In the genomic region with DNA sequence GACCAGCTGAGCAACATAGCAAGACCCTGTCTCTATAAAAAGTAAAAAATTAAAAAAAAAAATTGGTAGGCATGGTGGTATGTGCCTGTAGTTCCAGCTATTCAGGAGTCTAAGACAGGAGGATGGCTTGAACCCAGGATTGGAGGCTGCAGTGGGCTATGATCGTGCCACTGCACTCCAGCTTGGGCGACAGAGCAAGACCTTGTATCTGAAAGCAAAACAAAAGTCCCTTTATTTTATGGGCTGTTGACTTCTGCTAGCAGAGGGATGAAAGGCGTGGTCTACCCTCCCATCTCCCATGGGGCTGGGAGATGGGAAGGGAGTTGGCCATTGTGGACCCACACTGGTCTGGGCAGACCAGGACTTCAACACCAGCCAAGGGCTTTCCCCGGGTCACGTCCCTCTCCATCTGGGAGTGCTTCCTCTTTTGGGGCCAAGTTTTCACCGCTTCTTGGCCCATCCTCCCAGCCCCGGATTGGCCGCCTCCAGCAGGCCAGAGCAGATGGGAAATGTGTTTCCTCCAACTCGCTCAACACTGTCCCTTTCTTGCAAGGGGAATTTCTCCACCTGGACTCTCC, we compare ENCODE assay signal across 12 cellular contexts. TPM values are rescaled to one million over a fixed set of nuclear protein-coding genes. Genes with fewer than 3 reads are reported as not detected.
A peak's percentile ranks its signal among the peaks of the same experiment; 100 is the strongest.
DNase-seq lines count a peak whose midpoint lies in the region; ATAC-seq and TF ChIP-seq lines count a peak whose summit lies in the region.
"Had no signal": no experiment of that assay in that cellular context is flagged by ENCODE, and none has a peak within 500 bp of the region (broad histone marks: within the 10 kb centered on the region; RNA-seq: fewer than 3 reads in every experiment).

No MANE protein-coding gene starts in this region.

- peak overlapping the region; percentile 46 for H3K4me3 ChIP-seq in GM06990 (replicated peaks; ENCODE audit: low read depth, low read length)
- no peak overlapping the region for H3K4me3 ChIP-seq in naive thymus-derived CD4-positive, alpha-beta T cell (ENCODE audit: low read length)
- no peak overlapping the region for H3K4me3 ChIP-seq in ovary
- no peak overlapping the region for H3K4me3 ChIP-seq in CD8-positive, alpha-beta T cell (ENCODE audit: low read depth, low read length)

- intact Hi-C loops in naive thymus-derived CD4-positive, alpha-beta T cell (cut with micrococcal nuclease) = no loop called here
- intact Hi-C loops in ovary (cut with DNase I) = no loop called here
- intact Hi-C loops in CD8-positive, alpha-beta T cell (cut with DNase I, micrococcal nuclease) = no loop called here

- peaks cover 0 to 4% (median 0%) of the 10 kb centered on the region in 11 donors for H3K9me3 Mint-ChIP-seq in naive thymus-derived CD4-positive, alpha-beta T cell
- no peaks in the 10 kb centered on the region for H3K9me3 Mint-ChIP-seq in CD8-positive, alpha-beta T cell
- H3K9me3 Mint-ChIP-seq: activated T-helper 17 cell treated with anti-CD3 and anti-CD28 coated beads, Interleukin-2, amount 50 U/mL, for 72 hours; stimulated activated effector memory CD8-positive, alpha-beta T cell treated with anti-CD3 and anti-CD28 coated beads, Interleukin-12 subunit alpha, Interleukin-12 subunit beta, amount 100 ng/mL, for 72 hours had no signal

- WGBS in ovary, 3 donors = 35 to 40% (median 38%) methylated on average over 9 of the region's 9 CpGs

- H3K36me3 Mint-ChIP-seq in naive thymus-derived CD4-positive, alpha-beta T cell = peaks cover 0 to 3% (median 0%) of the 10 kb centered on the region in 5 donors
- no peaks in the 10 kb centered on the region for H3K36me3 Mint-ChIP-seq in CD8-positive, alpha-beta T cell

- DNase-seq in GM06990 (ENCODE audit: extremely low read depth, insufficient read length) (peak; percentile 77), KBM-7 (peak; percentile 91), cerebellum (ENCODE audit: low spot score) (peak; percentile 51), ovary (no peak), SW 1271 (lab: John Stamatoyannopoulos, UW) (no peak)
- no peak for DNase-seq in naive thymus-derived CD4-positive, alpha-beta T cell
- DNase-seq in CD8-positive, alpha-beta T cell = no peak
- DNase-seq: NCI-H774 had no signal

- H3K27me3 Mint-ChIP-seq in naive thymus-derived CD4-positive, alpha-beta T cell = peaks cover 15 to 39% (median 23%) of the 10 kb centered on the region in 5 donors
- H3K27me3 Mint-ChIP-seq in CD8-positive, alpha-beta T cell (ENCODE audit: low read depth) = peaks cover 12% of the 10 kb centered on the region

- POLR2A ChIA-PET in naive thymus-derived CD4-positive, alpha-beta T cell (lab: Charles Lee) = no interaction called here
- POLR2A ChIA-PET in CD8-positive, alpha-beta T cell (lab: Charles Lee) = no interaction called here

- H3K27me3 ChIP-seq in GM06990 (replicated peaks; ENCODE audit: control insufficient read depth, insufficient read depth, low read length) (no peaks in the 10 kb centered on the region), ovary (no peaks in the 10 kb centered on the region)
- peaks cover 0 to 16% of the 10 kb centered on the region in 2 donors for H3K27me3 ChIP-seq in naive thymus-derived CD4-positive, alpha-beta T cell (ENCODE audit: control insufficient read depth in 2 of 2, insufficient read depth in 2 of 2, low read length in 2 of 2)
- peaks cover 10% of the 10 kb centered on the region for H3K27me3 ChIP-seq in CD8-positive, alpha-beta T cell (ENCODE audit: insufficient read depth, low read length)

- peaks cover 20 to 24% of the 10 kb centered on the region in 2 donors for H3K4me1 ChIP-seq in naive thymus-derived CD4-positive, alpha-beta T cell (ENCODE audit: control insufficient read depth in 2 of 2, insufficient read depth in 2 of 2, low read length in 2 of 2)
- H3K4me1 ChIP-seq in ovary (ENCODE audit: insufficient read depth) = peaks cover 6% of the 10 kb centered on the region
- H3K4me1 ChIP-seq in CD8-positive, alpha-beta T cell (ENCODE audit: insufficient read depth, low read length) = peaks cover 28% of the 10 kb centered on the region

- CTCF ChIA-PET in naive thymus-derived CD4-positive, alpha-beta T cell (lab: Charles Lee) = no interaction called here
- CTCF ChIA-PET in CD8-positive, alpha-beta T cell (lab: Charles Lee) = interaction anchor here (1.4 kb wide), 1 partner anchor 12 kb away, joined by 3 read pairs; no protein-coding TSS in a partner anchor

- no peak overlapping the region for H3K27ac Mint-ChIP-seq in naive thymus-derived CD4-positive, alpha-beta T cell
- H3K27ac Mint-ChIP-seq in CD8-positive, alpha-beta T cell = no peak overlapping the region

- H3K4me1 Mint-ChIP-seq in naive thymus-derived CD4-positive, alpha-beta T cell = peaks cover 30 to 37% (median 33%) of the 10 kb centered on the region in 7 donors
- peaks cover 28% of the 10 kb centered on the region for H3K4me1 Mint-ChIP-seq in CD8-positive, alpha-beta T cell (ENCODE audit: low read depth)

- in situ Hi-C loops in KBM-7 (cut with MboI; ENCODE audit: low pct_unique_long_range_greater_than_20kb, low sequenced_read_pairs) = no loop called here

- TF ChIP-seq CTCF in GM06990 (IDR thresholded peaks at IDR 0.05; ENCODE audit: insufficient read depth, low read length, poor library complexity, severe bottlenecking) (no peak), ovary (IDR thresholded peaks at IDR 0.05) (no peak)
- no peak for TF ChIP-seq CTCF in CD8-positive, alpha-beta T cell (IDR thresholded peaks at IDR 0.05)

- no peaks in the 10 kb centered on the region for H3K9me3 ChIP-seq in naive thymus-derived CD4-positive, alpha-beta T cell (ENCODE audit: control insufficient read depth in 2 of 3, low read length in 3 of 3)
- no peaks in the 10 kb centered on the region for H3K9me3 ChIP-seq in ovary
- no peaks in the 10 kb centered on the region for H3K9me3 ChIP-seq in CD8-positive, alpha-beta T cell (ENCODE audit: low read length)

- H3K36me3 ChIP-seq in GM06990 (ENCODE audit: control insufficient read depth, insufficient read depth, low read length) (no peaks in the 10 kb centered on the region; the same call in 1 of the 2 replicates), ovary (no peaks in the 10 kb centered on the region)
- no peaks in the 10 kb centered on the region for H3K36me3 ChIP-seq in naive thymus-derived CD4-positive, alpha-beta T cell (ENCODE audit: control insufficient read depth in 2 of 3, insufficient read depth in 3 of 3, low read length in 3 of 3)
- no peaks in the 10 kb centered on the region for H3K36me3 ChIP-seq in CD8-positive, alpha-beta T cell (ENCODE audit: insufficient read depth, low read length)

- TF ChIP-seq EP300 in ovary (IDR thresholded peaks at IDR 0.05) = no peak

- no peak overlapping the region for H3K27ac ChIP-seq in naive thymus-derived CD4-positive, alpha-beta T cell (ENCODE audit: low read depth, low read length)
- H3K27ac ChIP-seq in ovary = no peak overlapping the region
- H3K27ac ChIP-seq in CD8-positive, alpha-beta T cell (ENCODE audit: low read depth, low read length) = no peak overlapping the region
- H3K27ac ChIP-seq: epithelial cell of prostate had no signal

- no peak for TF ChIP-seq POLR2A in ovary (IDR thresholded peaks at IDR 0.05)

- H3K4me3 Mint-ChIP-seq in naive thymus-derived CD4-positive, alpha-beta T cell = no peak overlapping the region
- H3K4me3 Mint-ChIP-seq in CD8-positive, alpha-beta T cell = no peak overlapping the region

- peak; percentile 51 for ATAC-seq in naive thymus-derived CD4-positive, alpha-beta T cell
- no peak for ATAC-seq in CD8-positive, alpha-beta T cell
- no peak for ATAC-seq in HG02610 (IDR thresholded peaks at IDR 0.05; ENCODE audit: unreplicated experiment)
- ATAC-seq: activated T-helper 17 cell treated with anti-CD3 and anti-CD28 coated beads, Interleukin-2, amount 50 U/mL, for 72 hours had no signal

RNA-seq across cellular contexts. Expression of a gene that starts 2.2 kb away (rescaled TPM):
- total RNA-seq in cerebellum = 1.2 TPM
- total RNA-seq in naive thymus-derived CD4-positive, alpha-beta T cell = 1 to 10 TPM in 3 of 5 experiments, under 1 TPM in 1, not detected in 1; 0.38 to 3.9 (median 3.0) TPM
- polyA plus RNA-seq in naive thymus-derived CD4-positive, alpha-beta T cell = not detected
- 1 to 10 TPM in 1 of 7 donors, under 1 TPM in 5, not detected in 1; 0.12 to 1.1 (median 0.44) TPM for total RNA-seq in ovary
- under 1 TPM; 0.10 to 0.17 TPM for polyA plus RNA-seq in ovary
- 10 to 100 TPM; 18.3 to 19.8 TPM for total RNA-seq in CD8-positive, alpha-beta T cell

RNA-seq across cellular contexts. Expression of a gene that starts 26.5 kb away (rescaled TPM):
- total RNA-seq in cerebellum (52.7 TPM), ovary (1 to 10 TPM in 3 of 7 donors, under 1 TPM in 2, not detected in 2; 0.88 to 6.4 (median 3.2) TPM)
- total RNA-seq in naive thymus-derived CD4-positive, alpha-beta T cell = 1 to 10 TPM; 1.5 to 7.6 (median 2.6) TPM
- polyA plus RNA-seq in naive thymus-derived CD4-positive, alpha-beta T cell = 1 to 10 TPM; 1.5 to 4.5 TPM
- 10 to 100 TPM in 1 of 2 donors, under 1 TPM in 1; 0.92 to 47.1 TPM for polyA plus RNA-seq in ovary
- 1 to 10 TPM; 1.4 to 1.6 TPM for total RNA-seq in CD8-positive, alpha-beta T cell

RNA-seq across cellular contexts. Expression of a gene that starts 47.0 kb away (rescaled TPM):
- 0.18 TPM for total RNA-seq in cerebellum
- 100 to 1,000 TPM; 106 to 142 (median 118) TPM for total RNA-seq in naive thymus-derived CD4-positive, alpha-beta T cell
- 100 to 1,000 TPM in 1 of 2 donors, 10 to 100 TPM in 1; 57.3 to 142 TPM for polyA plus RNA-seq in naive thymus-derived CD4-positive, alpha-beta T cell
- total RNA-seq in ovary = 1 to 10 TPM in 3 of 7 donors, under 1 TPM in 4; 0.72 to 2.3 (median 1.00) TPM
- 1 to 10 TPM in 1 of 2 donors, under 1 TPM in 1; 0.63 to 1.2 TPM for polyA plus RNA-seq in ovary
- total RNA-seq in CD8-positive, alpha-beta T cell = 10 to 100 TPM; 94.0 to 95.9 TPM

Comparison
In these comparisons a context has a peak if more than half of its experiments do, and no peak if none do; other contexts are left out.
1. DNase-seq: peak in GM06990 (single experiment), KBM-7 (single experiment) and cerebellum (single experiment); none in naive thymus-derived CD4-positive, alpha-beta T cell (0 of 9), ovary (0 of 5), CD8-positive, alpha-beta T cell (0 of 7) and SW 1271 (0 of 2).
2. RNA of a gene that starts 47.0 kb away (total RNA-seq): 106 to 142 TPM in naive thymus-derived CD4-positive, alpha-beta T cell and 94.0 to 95.9 TPM in CD8-positive, alpha-beta T cell; 0.72 to 2.3 TPM in ovary and 0.18 TPM in cerebellum (single experiment); every median in the first group is over 10 times any median in the second.